In genomic region chr2:193584522-193584938, GRCh38 we compare ENCODE assay signal across 8 cellular contexts.
DNase-seq lines count a peak whose midpoint lies in the region; ATAC-seq and TF ChIP-seq lines count a peak whose summit lies in the region.

No MANE protein-coding gene starts in this region.

- peak; percentile 65 for ATAC-seq in activated CD8-positive, alpha-beta T cell treated with anti-CD3 and anti-CD28 coated beads for 36 hours
- ATAC-seq in activated CD8-positive, alpha-beta T cell treated with anti-CD3 and anti-CD28 coated beads, Interleukin-2, amount 10 ng/mL, durations not matched to agents 7 days and 5 days = no peak
- peak; percentile 88 for ATAC-seq in HG02870 (IDR thresholded peaks at IDR 0.05; ENCODE audit: unreplicated experiment)

- H3K27me3 ChIP-seq in testis = no peaks in the 10 kb centered on the region

- no peak overlapping the region for H3K4me3 Mint-ChIP-seq in activated CD8-positive, alpha-beta T cell treated with anti-CD3 and anti-CD28 coated beads for 36 hours
- no peak overlapping the region for H3K4me3 Mint-ChIP-seq in activated CD8-positive, alpha-beta T cell treated with anti-CD3 and anti-CD28 coated beads, Interleukin-2, amount 10 ng/mL, durations not matched to agents 7 days and 5 days

- WGBS in testis, 2 donors = 71 to 73% methylated on average over 1 of the region's 1 CpG

- intact Hi-C loops in activated CD8-positive, alpha-beta T cell treated with anti-CD3 and anti-CD28 coated beads for 36 hours (cut with micrococcal nuclease) = no loop called here
- intact Hi-C loops in testis (cut with DNase I; ENCODE audit: low total_unique reads) = no loop called here

- no peak overlapping the region for H3K27ac Mint-ChIP-seq in activated CD8-positive, alpha-beta T cell treated with anti-CD3 and anti-CD28 coated beads for 36 hours
- H3K27ac Mint-ChIP-seq in activated CD8-positive, alpha-beta T cell treated with anti-CD3 and anti-CD28 coated beads, Interleukin-2, amount 10 ng/mL, durations not matched to agents 7 days and 5 days = no peak overlapping the region

- H3K27me3 Mint-ChIP-seq in activated CD8-positive, alpha-beta T cell treated with anti-CD3 and anti-CD28 coated beads for 36 hours = no peaks in the 10 kb centered on the region
- no peaks in the 10 kb centered on the region for H3K27me3 Mint-ChIP-seq in activated CD8-positive, alpha-beta T cell treated with anti-CD3 and anti-CD28 coated beads, Interleukin-2, amount 10 ng/mL, durations not matched to agents 7 days and 5 days (ENCODE audit: low read depth)

- H3K4me1 Mint-ChIP-seq in activated CD8-positive, alpha-beta T cell treated with anti-CD3 and anti-CD28 coated beads for 36 hours (ENCODE audit: low read depth) = no peaks in the 10 kb centered on the region
- no peaks in the 10 kb centered on the region for H3K4me1 Mint-ChIP-seq in activated CD8-positive, alpha-beta T cell treated with anti-CD3 and anti-CD28 coated beads, Interleukin-2, amount 10 ng/mL, durations not matched to agents 7 days and 5 days (ENCODE audit: low read depth)

- peak; percentile 7 for DNase-seq in activated CD8-positive, alpha-beta T cell treated with anti-CD3 and anti-CD28 coated beads for 36 hours
- DNase-seq in activated CD8-positive, alpha-beta T cell treated with anti-CD3 and anti-CD28 coated beads, Interleukin-2, amount 10 ng/mL, durations not matched to agents 7 days and 5 days = no peak
- DNase-seq in NCI-H226 (peak; percentile 61), epithelial cell of esophagus (ENCODE audit: low read depth) (peak; percentile 66), testis (peak; percentile 28)
- DNase-seq in activated CD4-positive, alpha-beta T cell treated with anti-CD3 and anti-CD28 coated beads, Interleukin-2, amount 50 U/mL, for 1 hour = no peak
- DNase-seq in activated CD8-positive, alpha-beta memory T cell treated with anti-CD3 and anti-CD28 coated beads for 24 hours = no peak

- no peaks in the 10 kb centered on the region for H3K36me3 Mint-ChIP-seq in activated CD8-positive, alpha-beta T cell treated with anti-CD3 and anti-CD28 coated beads for 36 hours (ENCODE audit: low read depth)
- H3K36me3 Mint-ChIP-seq in activated CD8-positive, alpha-beta T cell treated with anti-CD3 and anti-CD28 coated beads, Interleukin-2, amount 10 ng/mL, durations not matched to agents 7 days and 5 days (ENCODE audit: low read depth) = no peaks in the 10 kb centered on the region

- no peaks in the 10 kb centered on the region for H3K4me1 ChIP-seq in testis

- TF ChIP-seq POLR2A in testis (IDR thresholded peaks at IDR 0.05) = no peak

- peaks cover 2% of the 10 kb centered on the region for H3K9me3 Mint-ChIP-seq in activated CD8-positive, alpha-beta T cell treated with anti-CD3 and anti-CD28 coated beads for 36 hours
- H3K9me3 Mint-ChIP-seq in activated CD8-positive, alpha-beta T cell treated with anti-CD3 and anti-CD28 coated beads, Interleukin-2, amount 10 ng/mL, durations not matched to agents 7 days and 5 days (ENCODE audit: insufficient read depth) = no peaks in the 10 kb centered on the region

- CTCF ChIA-PET in activated CD8-positive, alpha-beta T cell treated with anti-CD3 and anti-CD28 coated beads for 36 hours (lab: Charles Lee) = interaction anchor here (0.6 to 1.2 kb wide), 2 partner anchors 8 to 10 kb away, joined by 3 read pairs; no protein-coding TSS in a partner anchor
- CTCF ChIA-PET in activated CD8-positive, alpha-beta T cell treated with anti-CD3 and anti-CD28 coated beads, Interleukin-2, amount 10 ng/mL, durations not matched to agents 7 days and 5 days (lab: Charles Lee) = interaction anchor here (1.2 kb wide), 1 partner anchor 10 kb away, joined by 5 read pairs; no protein-coding TSS in a partner anchor

- H3K36me3 ChIP-seq in testis (ENCODE audit: low read depth, missing control alignments) = no peaks in the 10 kb centered on the region

- H3K27ac ChIP-seq in testis = no peak overlapping the region

- TF ChIP-seq CTCF in activated CD8-positive, alpha-beta T cell treated with anti-CD3 and anti-CD28 coated beads for 36 hours (IDR thresholded peaks at IDR 0.05) = no peak
- TF ChIP-seq CTCF in epithelial cell of esophagus (IDR thresholded peaks at IDR 0.05; ENCODE audit: insufficient read depth, low read depth, low read length, missing control alignments) = peak; percentile 83
- TF ChIP-seq CTCF in testis (IDR thresholded peaks at IDR 0.05) = peak in 2 of 3 experiments; percentile 27 to 37

- H3K4me3 ChIP-seq in epithelial cell of esophagus (ENCODE audit: low read length) (no peak overlapping the region), testis (no peak overlapping the region)

- H3K9me3 ChIP-seq in testis = no peaks in the 10 kb centered on the region

- POLR2A ChIA-PET in activated CD8-positive, alpha-beta T cell treated with anti-CD3 and anti-CD28 coated beads for 36 hours (lab: Charles Lee) = no interaction called here
- POLR2A ChIA-PET in activated CD8-positive, alpha-beta T cell treated with anti-CD3 and anti-CD28 coated beads, Interleukin-2, amount 10 ng/mL, durations not matched to agents 7 days and 5 days (lab: Charles Lee) = no interaction called here

Comparison
In these comparisons a context has a peak if more than half of its experiments do, and no peak if none do; other contexts are left out.
1. DNase-seq: peak in activated CD8-positive, alpha-beta T cell treated with anti-CD3 and anti-CD28 coated beads for 36 hours (single experiment), NCI-H226 (single experiment), epithelial cell of esophagus (single experiment) and testis (single experiment); none in activated CD8-positive, alpha-beta T cell treated with anti-CD3 and anti-CD28 coated beads, Interleukin-2, amount 10 ng/mL, durations not matched to agents 7 days and 5 days (single experiment), activated CD4-positive, alpha-beta T cell treated with anti-CD3 and anti-CD28 coated beads, Interleukin-2, amount 50 U/mL, for 1 hour (single experiment) and activated CD8-positive, alpha-beta memory T cell treated with anti-CD3 and anti-CD28 coated beads for 24 hours (single experiment).